8 cellular contexts compared by ENCODE assay signal in genomic region chr12:125403145-125403789, GRCh38.
DNase-seq lines count a peak whose midpoint lies in the region; ATAC-seq and TF ChIP-seq lines count a peak whose summit lies in the region.

No MANE protein-coding gene starts in this region.

- peaks cover 0 to 18% of the 10 kb centered on the region in 2 donors for H3K9me3 ChIP-seq in left lung

- peaks cover 0 to 14% of the 10 kb centered on the region in 2 donors for H3K27me3 ChIP-seq in left lung

- peaks cover 2% of the 10 kb centered on the region for H3K27me3 Mint-ChIP-seq in activated naive CD8-positive, alpha-beta T cell treated with anti-CD3 and anti-CD28 coated beads, Interleukin-2, amount 10 ng/mL, durations not matched to agents 7 days and 5 days
- H3K27me3 Mint-ChIP-seq in activated naive CD8-positive, alpha-beta T cell treated with anti-CD3 and anti-CD28 coated beads for 36 hours: peaks cover 9% of the 10 kb centered on the region

- no peak for ATAC-seq in activated naive CD8-positive, alpha-beta T cell treated with anti-CD3 and anti-CD28 coated beads, Interleukin-2, amount 10 ng/mL, durations not matched to agents 7 days and 5 days (ENCODE audit: low read depth)
- ATAC-seq in left lung: peak; percentile 37
- no peak for ATAC-seq in HG03175 (IDR thresholded peaks at IDR 0.05; ENCODE audit: unreplicated experiment)
- ATAC-seq in GM18511 (IDR thresholded peaks at IDR 0.05; ENCODE audit: unreplicated experiment): no peak

- no peaks in the 10 kb centered on the region for H3K36me3 ChIP-seq in left lung

- TF ChIP-seq CTCF in left lung (IDR thresholded peaks at IDR 0.05): peak; percentile 35 to 50

- no peaks in the 10 kb centered on the region for H3K4me1 ChIP-seq in left lung

- no peak overlapping the region for H3K4me3 Mint-ChIP-seq in activated naive CD8-positive, alpha-beta T cell treated with anti-CD3 and anti-CD28 coated beads, Interleukin-2, amount 10 ng/mL, durations not matched to agents 7 days and 5 days
- no peak overlapping the region for H3K4me3 Mint-ChIP-seq in activated naive CD8-positive, alpha-beta T cell treated with anti-CD3 and anti-CD28 coated beads for 36 hours

- H3K9me3 Mint-ChIP-seq in activated naive CD8-positive, alpha-beta T cell treated with anti-CD3 and anti-CD28 coated beads, Interleukin-2, amount 10 ng/mL, durations not matched to agents 7 days and 5 days: no peaks in the 10 kb centered on the region
- H3K9me3 Mint-ChIP-seq in activated naive CD8-positive, alpha-beta T cell treated with anti-CD3 and anti-CD28 coated beads for 36 hours: peaks cover 1% of the 10 kb centered on the region

- H3K4me3 ChIP-seq in left lung: no peak overlapping the region

- no peaks in the 10 kb centered on the region for H3K4me1 Mint-ChIP-seq in activated naive CD8-positive, alpha-beta T cell treated with anti-CD3 and anti-CD28 coated beads, Interleukin-2, amount 10 ng/mL, durations not matched to agents 7 days and 5 days
- no peaks in the 10 kb centered on the region for H3K4me1 Mint-ChIP-seq in activated naive CD8-positive, alpha-beta T cell treated with anti-CD3 and anti-CD28 coated beads for 36 hours

- POLR2A ChIA-PET in activated naive CD8-positive, alpha-beta T cell treated with anti-CD3 and anti-CD28 coated beads, Interleukin-2, amount 10 ng/mL, durations not matched to agents 7 days and 5 days (lab: Charles Lee): no interaction called here

- H3K36me3 Mint-ChIP-seq in activated naive CD8-positive, alpha-beta T cell treated with anti-CD3 and anti-CD28 coated beads, Interleukin-2, amount 10 ng/mL, durations not matched to agents 7 days and 5 days: no peaks in the 10 kb centered on the region
- H3K36me3 Mint-ChIP-seq in activated naive CD8-positive, alpha-beta T cell treated with anti-CD3 and anti-CD28 coated beads for 36 hours: no peaks in the 10 kb centered on the region

- no peak overlapping the region for H3K27ac ChIP-seq in left lung

- intact Hi-C loops in left lung (cut with DNase I): no loop called here

- peak; percentile 32 for DNase-seq in activated naive CD8-positive, alpha-beta T cell treated with anti-CD3 and anti-CD28 coated beads, Interleukin-2, amount 10 ng/mL, durations not matched to agents 7 days and 5 days
- no peak for DNase-seq in activated naive CD8-positive, alpha-beta T cell treated with anti-CD3 and anti-CD28 coated beads for 36 hours
- DNase-seq in NCI-H1694 treated with DMSO at 0.1 percent for 48 hours (lab: John Stamatoyannopoulos, UW) (peak; percentile 22), amniotic epithelial cell (ENCODE audit: low read depth) (peak; percentile 22), left lung (no peak), HPDE6-E6E7 (ENCODE audit: extremely low spot score) (no peak)

- H3K27ac Mint-ChIP-seq in activated naive CD8-positive, alpha-beta T cell treated with anti-CD3 and anti-CD28 coated beads, Interleukin-2, amount 10 ng/mL, durations not matched to agents 7 days and 5 days: no peak overlapping the region
- H3K27ac Mint-ChIP-seq in activated naive CD8-positive, alpha-beta T cell treated with anti-CD3 and anti-CD28 coated beads for 36 hours: no peak overlapping the region

Comparison
In these comparisons a context has a peak if more than half of its experiments do, and no peak if none do; other contexts are left out.
1. DNase-seq: peak in activated naive CD8-positive, alpha-beta T cell treated with anti-CD3 and anti-CD28 coated beads, Interleukin-2, amount 10 ng/mL, durations not matched to agents 7 days and 5 days (single experiment), NCI-H1694 treated with DMSO at 0.1 percent for 48 hours (single experiment) and amniotic epithelial cell (single experiment); none in activated naive CD8-positive, alpha-beta T cell treated with anti-CD3 and anti-CD28 coated beads for 36 hours (single experiment), left lung (0 of 2) and HPDE6-E6E7 (single experiment).